Comparison of ENCODE assay signal across 9 cellular contexts in the genomic region with DNA sequence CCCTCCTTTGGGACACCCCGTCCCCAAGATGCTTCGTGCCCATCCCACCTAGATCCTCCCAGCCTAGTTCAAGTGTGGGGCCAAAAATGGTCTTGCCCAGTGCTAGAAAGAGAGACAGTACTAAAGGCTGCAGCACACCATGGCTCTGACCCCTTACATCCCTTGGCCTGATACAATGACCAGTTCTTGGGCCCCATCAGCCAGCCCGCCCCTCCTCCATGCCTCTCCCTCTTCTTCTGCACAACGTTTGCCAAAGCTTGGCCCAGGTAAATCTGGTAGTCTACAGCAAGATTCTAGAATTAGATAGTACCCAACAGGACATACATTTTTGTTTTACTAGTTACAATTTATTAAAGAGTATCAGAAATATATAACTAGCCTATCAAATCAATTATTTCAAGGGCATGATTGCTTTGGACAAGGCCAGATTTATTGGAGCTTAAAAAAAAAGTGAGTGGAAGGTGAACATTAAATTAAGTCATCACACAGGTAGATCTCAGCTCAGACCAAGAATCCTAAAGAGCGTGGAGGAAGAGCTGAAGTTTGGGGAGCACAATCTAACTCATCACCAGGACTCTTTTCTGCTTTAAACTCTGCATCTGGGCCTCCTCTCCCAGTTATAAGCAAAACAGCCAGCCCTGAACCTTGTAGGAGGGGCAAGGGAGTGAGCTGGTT.
DNase-seq lines count a peak whose midpoint lies in the region; ATAC-seq and TF ChIP-seq lines count a peak whose summit lies in the region.
"Had no signal": no experiment of that assay in that cellular context is flagged by ENCODE, and none has a peak within 500 bp of the region (broad histone marks: within the 10 kb centered on the region; RNA-seq: fewer than 3 reads in every experiment).

No MANE protein-coding gene starts in this region.

- H3K4me3 ChIP-seq in brain microvascular endothelial cell (ENCODE audit: low read depth, low read length): no peak overlapping the region
- peak overlapping the region; percentile 41 for H3K4me3 ChIP-seq in naive thymus-derived CD4-positive, alpha-beta T cell (ENCODE audit: low read length)
- H3K4me3 ChIP-seq in tibial nerve: no peak overlapping the region
- no peak overlapping the region for H3K4me3 ChIP-seq in H7 (ENCODE audit: insufficient read depth, low read depth, low read length)

- peak overlapping the region; percentile 81 for H3K27ac Mint-ChIP-seq in activated naive CD8-positive, alpha-beta T cell
- H3K27ac Mint-ChIP-seq in activated naive CD8-positive, alpha-beta T cell treated with anti-CD3 and anti-CD28 coated beads for 36 hours: no peak overlapping the region
- H3K27ac Mint-ChIP-seq in naive thymus-derived CD4-positive, alpha-beta T cell: peak overlapping the region in 8 of 9 donors; percentile 45 to 93 (median 86)

- 84 to 86% methylated on average over 5 of the region's 5 CpGs for WGBS in tibial nerve, 2 donors

- no peak for TF ChIP-seq POLR2A in tibial nerve (IDR thresholded peaks at IDR 0.05)

- in situ Hi-C loops in brain microvascular endothelial cell (cut with HindIII; ENCODE audit: low pct_ligation_motif_present, low sequenced_read_pairs): loop anchor here (5.0 kb wide), 1 partner anchor 54 kb away; no protein-coding TSS in a partner anchor

- intact Hi-C loops in naive thymus-derived CD4-positive, alpha-beta T cell (cut with micrococcal nuclease): loop anchor here (5.0 kb wide), 2 partner anchors 71 to 166 kb away; partner anchors contain the start of gene ZMIZ1 (in 1 of the 2)

- H3K27ac ChIP-seq in brain microvascular endothelial cell (peak overlapping the region; percentile 87), tibial nerve (peak overlapping the region; percentile 37 to 88 (median 62))
- no peak overlapping the region for H3K27ac ChIP-seq in naive thymus-derived CD4-positive, alpha-beta T cell (ENCODE audit: low read depth, low read length)

- peaks cover 12% of the 10 kb centered on the region for H3K36me3 ChIP-seq in brain microvascular endothelial cell (replicated peaks)
- H3K36me3 ChIP-seq in naive thymus-derived CD4-positive, alpha-beta T cell (ENCODE audit: control insufficient read depth in 2 of 3, insufficient read depth in 3 of 3, low read length in 3 of 3): no peaks in the 10 kb centered on the region
- peaks cover 0 to 37% (median 0%) of the 10 kb centered on the region in 3 donors for H3K36me3 ChIP-seq in tibial nerve
- no peaks in the 10 kb centered on the region; the same call in none of the 2 replicates for H3K36me3 ChIP-seq in H7 (replicated peaks; ENCODE audit: control insufficient read depth, insufficient read depth, low read length)

- peaks cover 55% of the 10 kb centered on the region for H3K4me1 Mint-ChIP-seq in activated naive CD8-positive, alpha-beta T cell (ENCODE audit: low read depth)
- H3K4me1 Mint-ChIP-seq in activated naive CD8-positive, alpha-beta T cell treated with anti-CD3 and anti-CD28 coated beads for 36 hours: peaks cover 37% of the 10 kb centered on the region
- H3K4me1 Mint-ChIP-seq in naive thymus-derived CD4-positive, alpha-beta T cell: peaks cover 40 to 72% (median 60%) of the 10 kb centered on the region in 7 donors

- no peak for TF ChIP-seq EP300 in tibial nerve (IDR thresholded peaks at IDR 0.05)

- POLR2A ChIA-PET in naive thymus-derived CD4-positive, alpha-beta T cell (lab: Charles Lee): no interaction called here

- no peaks in the 10 kb centered on the region for H3K27me3 Mint-ChIP-seq in activated naive CD8-positive, alpha-beta T cell
- no peaks in the 10 kb centered on the region for H3K27me3 Mint-ChIP-seq in activated naive CD8-positive, alpha-beta T cell treated with anti-CD3 and anti-CD28 coated beads for 36 hours
- no peaks in the 10 kb centered on the region for H3K27me3 Mint-ChIP-seq in naive thymus-derived CD4-positive, alpha-beta T cell

- no peak for DNase-seq in activated naive CD8-positive, alpha-beta T cell treated with anti-CD3 and anti-CD28 coated beads for 36 hours
- no peak for DNase-seq in brain microvascular endothelial cell
- DNase-seq in naive thymus-derived CD4-positive, alpha-beta T cell: no peak
- DNase-seq in tibial nerve (ENCODE audit: low spot score in 2 of 2): no peak
- DNase-seq in H7: no peak
- no peak for DNase-seq in GM20000 (ENCODE audit: low spot score)
- DNase-seq: AML-193 had no signal

- H3K27me3 ChIP-seq in brain microvascular endothelial cell (replicated peaks): no peaks in the 10 kb centered on the region
- no peaks in the 10 kb centered on the region for H3K27me3 ChIP-seq in naive thymus-derived CD4-positive, alpha-beta T cell (ENCODE audit: control insufficient read depth in 2 of 2, insufficient read depth in 2 of 2, low read length in 2 of 2)
- no peaks in the 10 kb centered on the region for H3K27me3 ChIP-seq in tibial nerve
- no peaks in the 10 kb centered on the region for H3K27me3 ChIP-seq in H7 (ENCODE audit: control insufficient read depth, insufficient read depth, low read length)

- peak overlapping the region; percentile 25 for H3K4me3 Mint-ChIP-seq in activated naive CD8-positive, alpha-beta T cell
- no peak overlapping the region for H3K4me3 Mint-ChIP-seq in activated naive CD8-positive, alpha-beta T cell treated with anti-CD3 and anti-CD28 coated beads for 36 hours
- H3K4me3 Mint-ChIP-seq in naive thymus-derived CD4-positive, alpha-beta T cell: peak overlapping the region in 8 of 10 donors; percentile 47 to 80 (median 71)

- ATAC-seq in naive thymus-derived CD4-positive, alpha-beta T cell: no peak
- ATAC-seq in HG02759 (IDR thresholded peaks at IDR 0.05; ENCODE audit: unreplicated experiment): no peak

- H3K4me1 ChIP-seq in naive thymus-derived CD4-positive, alpha-beta T cell (ENCODE audit: control insufficient read depth in 2 of 2, insufficient read depth in 2 of 2, low read length in 2 of 2): peaks cover 28 to 40% of the 10 kb centered on the region in 2 donors
- peaks cover 0 to 94% (median 56%) of the 10 kb centered on the region in 4 donors for H3K4me1 ChIP-seq in tibial nerve

- peaks cover 7% of the 10 kb centered on the region for H3K36me3 Mint-ChIP-seq in activated naive CD8-positive, alpha-beta T cell
- H3K36me3 Mint-ChIP-seq in activated naive CD8-positive, alpha-beta T cell treated with anti-CD3 and anti-CD28 coated beads for 36 hours: no peaks in the 10 kb centered on the region
- peaks cover 0 to 28% (median 15%) of the 10 kb centered on the region in 5 donors for H3K36me3 Mint-ChIP-seq in naive thymus-derived CD4-positive, alpha-beta T cell

- H3K9me3 ChIP-seq in naive thymus-derived CD4-positive, alpha-beta T cell (ENCODE audit: control insufficient read depth in 2 of 3, low read length in 3 of 3): no peaks in the 10 kb centered on the region
- no peaks in the 10 kb centered on the region for H3K9me3 ChIP-seq in tibial nerve

- H3K9me3 Mint-ChIP-seq in activated naive CD8-positive, alpha-beta T cell (ENCODE audit: low read depth): no peaks in the 10 kb centered on the region
- no peaks in the 10 kb centered on the region for H3K9me3 Mint-ChIP-seq in activated naive CD8-positive, alpha-beta T cell treated with anti-CD3 and anti-CD28 coated beads for 36 hours
- no peaks in the 10 kb centered on the region for H3K9me3 Mint-ChIP-seq in naive thymus-derived CD4-positive, alpha-beta T cell

- CTCF ChIA-PET in naive thymus-derived CD4-positive, alpha-beta T cell (lab: Charles Lee): interaction anchor here (0.6 kb wide), 1 partner anchor 846 kb away, joined by 3 read pairs; no protein-coding TSS in a partner anchor

- TF ChIP-seq CTCF in brain microvascular endothelial cell (IDR thresholded peaks at IDR 0.05; ENCODE audit: low read depth, low read length, missing control alignments) (no peak), tibial nerve (IDR thresholded peaks at IDR 0.05) (no peak), GM20000 (IDR thresholded peaks at IDR 0.05; ENCODE audit: extremely low read depth, missing control alignments) (no peak)
